In genomic region chr2:167753142-167753541, GRCh38 we compare ENCODE assay signal across 1 cellular context.
TF ChIP-seq lines count a peak whose summit lies in the region.

No MANE protein-coding gene starts in this region.

TF ChIP-seq in GM23338, 12 proteins besides CTCF, POLR2A, EP300 and RAD21 (continued from another document):
- TF ChIP-seq ZNF462 (CRISPR knock-in tag; IDR thresholded peaks at IDR 0.05) (no peak), ETS1 (IDR thresholded peaks at IDR 0.05) (no peak), STAT1 (IDR thresholded peaks at IDR 0.05; ENCODE audit: unreplicated experiment) (no peak), EZH2 (IDR thresholded peaks at IDR 0.05; ENCODE audit: low read depth, unreplicated experiment) (no peak), REST (IDR thresholded peaks at IDR 0.05; ENCODE audit: unreplicated experiment) (no peak), POLR2AphosphoS5 (IDR thresholded peaks at IDR 0.05; ENCODE audit: low read depth) (no peak), ZNF114 (CRISPR knock-in tag; IDR thresholded peaks at IDR 0.05) (no peak), CREB1 (CRISPR knock-in tag; IDR thresholded peaks at IDR 0.05; ENCODE audit: low read depth) (no peak), EZH2phosphoT487 (IDR thresholded peaks at IDR 0.05; ENCODE audit: unreplicated experiment) (no peak)
TF ChIP-seq in GM23338: peak in this region for 0.
